Comparison of ENCODE assay signal across 9 cellular contexts in genomic region chr11:116895053-116895757, GRCh38.
DNase-seq lines count a peak whose midpoint lies in the region; ATAC-seq and TF ChIP-seq lines count a peak whose summit lies in the region.
"Had no signal": no experiment of that assay in that cellular context is flagged by ENCODE, and none has a peak within 500 bp of the region (broad histone marks: within the 10 kb centered on the region; RNA-seq: fewer than 3 reads in every experiment).

No MANE protein-coding gene starts in this region.

- H3K36me3 Mint-ChIP-seq in activated T-cell treated with anti-CD3 and anti-CD28 coated beads, Interleukin-2, amount 50 U/mL, for 24 hours (ENCODE audit: low read depth): peaks cover 79% of the 10 kb centered on the region
- H3K36me3 Mint-ChIP-seq in activated naive CD8-positive, alpha-beta T cell treated with anti-CD3 and anti-CD28 coated beads, Interleukin-2, amount 50 U/mL, for 24 hours (ENCODE audit: low read depth): peaks cover 43% of the 10 kb centered on the region

- no peaks in the 10 kb centered on the region for H3K9me3 ChIP-seq in tibial artery

- H3K9me3 Mint-ChIP-seq in activated T-cell treated with anti-CD3 and anti-CD28 coated beads, Interleukin-2, amount 50 U/mL, for 24 hours: peaks cover 5% of the 10 kb centered on the region
- no peaks in the 10 kb centered on the region for H3K9me3 Mint-ChIP-seq in activated naive CD8-positive, alpha-beta T cell treated with anti-CD3 and anti-CD28 coated beads, Interleukin-2, amount 50 U/mL, for 24 hours

- peaks cover 14 to 54% (median 32%) of the 10 kb centered on the region in 3 donors for H3K36me3 ChIP-seq in tibial artery

- no peak overlapping the region for H3K4me3 ChIP-seq in tibial artery
- H3K4me3 ChIP-seq: BLaER1 treated with 17β-estradiol and CSF1 and Interleukin-3, amounts not matched to agents 10 nM and 100 nM had no signal

- H3K4me3 Mint-ChIP-seq in activated T-cell treated with anti-CD3 and anti-CD28 coated beads, Interleukin-2, amount 50 U/mL, for 24 hours: no peak overlapping the region
- no peak overlapping the region for H3K4me3 Mint-ChIP-seq in activated naive CD8-positive, alpha-beta T cell treated with anti-CD3 and anti-CD28 coated beads, Interleukin-2, amount 50 U/mL, for 24 hours

- DNase-seq in activated T-cell treated with anti-CD3 and anti-CD28 coated beads, Interleukin-2, amount 50 U/mL, for 24 hours: no peak
- DNase-seq in activated T-cell treated with anti-CD3 and anti-CD28 coated beads for 4 hours (no peak), iPS-NIHi7 (ENCODE audit: extremely low spot score) (peak; percentile 86), tibial artery (peak in 1 of 2 donors; percentile 31), foreskin melanocyte (no peak)
- peak; percentile 6 for DNase-seq in activated naive CD8-positive, alpha-beta T cell treated with anti-CD3 and anti-CD28 coated beads, Interleukin-2, amount 50 U/mL, for 24 hours

- intact Hi-C loops in tibial artery (cut with DNase I; ENCODE audit: low total_unique reads): no loop called here

- H3K27me3 Mint-ChIP-seq in activated T-cell treated with anti-CD3 and anti-CD28 coated beads, Interleukin-2, amount 50 U/mL, for 24 hours: no peaks in the 10 kb centered on the region
- no peaks in the 10 kb centered on the region for H3K27me3 Mint-ChIP-seq in activated naive CD8-positive, alpha-beta T cell treated with anti-CD3 and anti-CD28 coated beads, Interleukin-2, amount 50 U/mL, for 24 hours

- ATAC-seq in activated naive CD8-positive, alpha-beta T cell treated with anti-CD3 and anti-CD28 coated beads, Interleukin-2, amount 50 U/mL, for 24 hours: peak; percentile 46
- no peak for ATAC-seq in HG02571 (IDR thresholded peaks at IDR 0.05; ENCODE audit: unreplicated experiment)
- ATAC-seq in HG02970 (IDR thresholded peaks at IDR 0.05; ENCODE audit: low FRiP score, unreplicated experiment): no peak

- TF ChIP-seq CTCF in tibial artery (IDR thresholded peaks at IDR 0.05): peak; percentile 15 to 23

- peak overlapping the region; percentile 50 for H3K27ac Mint-ChIP-seq in activated T-cell treated with anti-CD3 and anti-CD28 coated beads, Interleukin-2, amount 50 U/mL, for 24 hours
- H3K27ac Mint-ChIP-seq in activated naive CD8-positive, alpha-beta T cell treated with anti-CD3 and anti-CD28 coated beads, Interleukin-2, amount 50 U/mL, for 24 hours: peak overlapping the region; percentile 41

- no peaks in the 10 kb centered on the region for H3K27me3 ChIP-seq in tibial artery
- H3K27me3 ChIP-seq: BLaER1 treated with 17β-estradiol and CSF1 and Interleukin-3, amounts not matched to agents 10 nM and 100 nM had no signal

- H3K4me1 Mint-ChIP-seq in activated T-cell treated with anti-CD3 and anti-CD28 coated beads, Interleukin-2, amount 50 U/mL, for 24 hours (ENCODE audit: low read depth): peaks cover 17% of the 10 kb centered on the region
- peaks cover 13% of the 10 kb centered on the region for H3K4me1 Mint-ChIP-seq in activated naive CD8-positive, alpha-beta T cell treated with anti-CD3 and anti-CD28 coated beads, Interleukin-2, amount 50 U/mL, for 24 hours

- no peak overlapping the region for H3K27ac ChIP-seq in tibial artery
- H3K27ac ChIP-seq: BLaER1 treated with 17β-estradiol and CSF1 and Interleukin-3, amounts not matched to agents 10 nM and 100 nM had no signal

- H3K4me1 ChIP-seq in tibial artery: no peaks in the 10 kb centered on the region

Comparison
In these comparisons a context has a peak if more than half of its experiments do, and no peak if none do; other contexts are left out.
1. DNase-seq: peak in activated naive CD8-positive, alpha-beta T cell treated with anti-CD3 and anti-CD28 coated beads, Interleukin-2, amount 50 U/mL, for 24 hours (single experiment) and iPS-NIHi7 (single experiment); none in activated T-cell treated with anti-CD3 and anti-CD28 coated beads, Interleukin-2, amount 50 U/mL, for 24 hours (single experiment), activated T-cell treated with anti-CD3 and anti-CD28 coated beads for 4 hours (single experiment) and foreskin melanocyte (single experiment).